Comparison of ENCODE assay signal across 9 cellular contexts in genomic region chr22:20857247-20857643, GRCh38. TPM values are rescaled to one million over a fixed set of nuclear protein-coding genes. Genes with fewer than 3 reads are reported as not detected.
DNase-seq lines count a peak whose midpoint lies in the region; ATAC-seq and TF ChIP-seq lines count a peak whose summit lies in the region.
"Had no signal": no experiment of that assay in that cellular context is flagged by ENCODE, and none has a peak within 500 bp of the region (broad histone marks: within the 10 kb centered on the region; RNA-seq: fewer than 3 reads in every experiment).

No MANE protein-coding gene starts in this region.

- TF ChIP-seq POLR2A in gastrocnemius medialis (IDR thresholded peaks at IDR 0.05) = no peak

- H3K27ac ChIP-seq in gastrocnemius medialis = peak overlapping the region in 1 of 4 donors; percentile 91

- H3K27me3 Mint-ChIP-seq in T-cell = no peaks in the 10 kb centered on the region

- H3K9me3 Mint-ChIP-seq in T-cell = no peaks in the 10 kb centered on the region

- peaks cover 3% of the 10 kb centered on the region for H3K36me3 Mint-ChIP-seq in T-cell

- CTCF ChIA-PET in T-cell (lab: Charles Lee) = interaction anchor here in 1 of 2 donors (0.5 kb wide), 1 partner anchor 58 kb away, joined by 3 read pairs; no protein-coding TSS in a partner anchor

- POLR2A ChIA-PET in T-cell (lab: Charles Lee) = no interaction called here

- no peaks in the 10 kb centered on the region for H3K27me3 ChIP-seq in gastrocnemius medialis

- H3K4me3 ChIP-seq in GM12865 (ENCODE audit: low read depth, low read length) (peak overlapping the region; percentile 78), fibroblast of mammary gland (ENCODE audit: control insufficient read depth, low read depth, low read length) (peak overlapping the region; percentile 56), gastrocnemius medialis (peak overlapping the region in 3 of 4 donors; percentile 68 to 90 (median 79))

- H3K4me3 Mint-ChIP-seq in T-cell = peak overlapping the region; percentile 84 to 96 (median 88)

- DNase-seq in GM12865 (ENCODE audit: low read depth) = no peak
- DNase-seq in T-cell = no peak
- no peak for DNase-seq in fibroblast of mammary gland (ENCODE audit: low read depth)
- DNase-seq in gastrocnemius medialis = no peak
- DNase-seq in NCI-H2171 (lab: John Stamatoyannopoulos, UW) = no peak
- DNase-seq: NCI-H2227 treated with DMSO at 0.1 percent for 48 hours had no signal

- peaks cover 17 to 31% of the 10 kb centered on the region in 2 donors for H3K4me1 ChIP-seq in gastrocnemius medialis

- intact Hi-C loops in gastrocnemius medialis (cut with DNase I; ENCODE audit: low total_unique reads) = no loop called here

- in situ Hi-C loops in gastrocnemius medialis (cut with MboI; ENCODE audit: low sequenced_read_pairs in 4 of 4) = no loop called here

- H3K27ac Mint-ChIP-seq in T-cell = peak overlapping the region; percentile 61 to 81

- H3K4me1 Mint-ChIP-seq in T-cell = peaks cover 60 to 70% (median 69%) of the 10 kb centered on the region in 3 donors

- H3K9me3 ChIP-seq in gastrocnemius medialis = no peaks in the 10 kb centered on the region

- TF ChIP-seq CTCF in GM12865 (IDR thresholded peaks at IDR 0.05; ENCODE audit: insufficient read depth, low read depth, low read length, missing control alignments) = no peak
- no peak for TF ChIP-seq CTCF in fibroblast of mammary gland (conservative IDR thresholded peaks at IDR 0.05; ENCODE audit: control insufficient read depth, insufficient read depth, low read depth, low read length)
- no peak for TF ChIP-seq CTCF in gastrocnemius medialis (IDR thresholded peaks at IDR 0.05 in 4 of 5, conservative IDR thresholded peaks at IDR 0.05 in 1 of 5)

- ATAC-seq in T-cell (replicated peaks in 1 of 4) (no peak), gastrocnemius medialis (no peak), HG03460 (IDR thresholded peaks at IDR 0.05; ENCODE audit: unreplicated experiment) (no peak), GM18502 (IDR thresholded peaks at IDR 0.05; ENCODE audit: poor library complexity, unreplicated experiment) (no peak), GM19452 (IDR thresholded peaks at IDR 0.05; ENCODE audit: unreplicated experiment) (no peak)

- peaks cover 0 to 4% of the 10 kb centered on the region in 2 donors for H3K36me3 ChIP-seq in gastrocnemius medialis

RNA-seq across cellular contexts. Expression of gene PI4KA, which starts 1.4 kb away (rescaled TPM):
- total RNA-seq in T-cell (100 to 1,000 TPM; 135 to 187 (median 143) TPM), gastrocnemius medialis (10 to 100 TPM; 40.1 to 59.7 (median 45.4) TPM)

RNA-seq across cellular contexts. Expression of gene SNAP29, which starts 1.6 kb away (rescaled TPM):
- total RNA-seq in T-cell (10 to 100 TPM; 15.8 to 26.2 (median 23.3) TPM), gastrocnemius medialis (10 to 100 TPM; 22.1 to 41.1 (median 28.7) TPM)

RNA-seq across cellular contexts. Expression of gene CRKL, which starts 60.0 kb away (rescaled TPM):
- 10 to 100 TPM; 41.7 to 87.7 (median 85.4) TPM for total RNA-seq in T-cell
- 100 to 1,000 TPM in 1 of 4 donors, 10 to 100 TPM in 3; 73.3 to 109 (median 84.7) TPM for total RNA-seq in gastrocnemius medialis
